ENCODE assay signal across 18 cellular contexts in genomic region chr12:30046376-30046775, GRCh38.
DNase-seq lines count a peak whose midpoint lies in the region; ATAC-seq, FAIRE-seq and TF ChIP-seq lines count a peak whose summit lies in the region.
"Had no signal": no experiment of that assay in that cellular context is flagged by ENCODE, and none has a peak within 500 bp of the region (broad histone marks: within the 10 kb centered on the region; RNA-seq: fewer than 3 reads in every experiment).

No MANE protein-coding gene starts in this region.

- peak overlapping the region; percentile 25 for H3K4me2 ChIP-seq in endothelial cell of umbilical vein (ENCODE audit: insufficient read depth, low read length)

- intact Hi-C loops in endothelial cell of umbilical vein (cut with micrococcal nuclease) = loop anchor here (2.0 to 5.0 kb wide), 4 partner anchors 76 to 304 kb away; partner anchors contain the start of gene TMTC1

- peak overlapping the region; percentile 71 for H3K27ac ChIP-seq in endothelial cell of umbilical vein (ENCODE audit: insufficient read depth, low read depth, low read length)
- H3K27ac ChIP-seq: C4-2B had no signal

- H3K27me3 ChIP-seq in endothelial cell of umbilical vein (ENCODE audit: control insufficient read depth in 2 of 2, insufficient read depth in 2 of 2, low read length in 2 of 2) = no peaks in the 10 kb centered on the region

- ATAC-seq in HG03469 (IDR thresholded peaks at IDR 0.05; ENCODE audit: unreplicated experiment) (no peak), GM21619 (IDR thresholded peaks at IDR 0.05; ENCODE audit: unreplicated experiment) (no peak)

- no TSS peak for BruUV-seq in endothelial cell of umbilical vein (replicated peaks; lab: Mats Ljungman, UMichigan)

- no peak overlapping the region for H3K9ac ChIP-seq in endothelial cell of umbilical vein (replicated peaks; ENCODE audit: extremely low read depth, insufficient read depth, low read length)

- H3K79me2 ChIP-seq in endothelial cell of umbilical vein (ENCODE audit: control insufficient read depth, insufficient read depth, low read length) = no peaks in the 10 kb centered on the region

- peak overlapping the region; percentile 49 for H2AFZ ChIP-seq in endothelial cell of umbilical vein (ENCODE audit: low read depth, low read length)

- FAIRE-seq in endothelial cell of umbilical vein (lab: Jason Lieb, UNC) = no peak
- FAIRE-seq: A204.1, GM12892, GM18507 had no signal

- CTCF ChIA-PET in endothelial cell of umbilical vein (lab: Charles Lee) = no interaction called here

- in situ Hi-C loops in astrocyte of the spinal cord (cut with HindIII; ENCODE audit: low sequenced_read_pairs) = no loop called here

- DNase-seq in M059J (ENCODE audit: low read depth) = peak; percentile 48
- DNase-seq in astrocyte of the spinal cord (ENCODE audit: low read depth, low spot score) = peak; percentile 28
- no peak for DNase-seq in endothelial cell of umbilical vein (ENCODE audit: low read depth, low spot score)
- DNase-seq in MV-4-11 (lab: John Stamatoyannopoulos, UW) = no peak
- DNase-seq: AML-193; Caco-2; CD4-positive, alpha-beta T cell; DMS153; DMS79; GDM1; GOT3; H9 had no signal

- no peaks in the 10 kb centered on the region for H4K20me1 ChIP-seq in endothelial cell of umbilical vein (replicated peaks; ENCODE audit: control insufficient read depth, extremely low read depth, insufficient read depth, low read length)

- dilution Hi-C loops in endothelial cell of umbilical vein (cut with MboI; ENCODE audit: extremely low pct_ligation_motif_present, low sequenced_read_pairs) = no loop called here

- H3K4me3 ChIP-seq in astrocyte of the spinal cord (ENCODE audit: low read depth, low read length) = no peak overlapping the region
- no peak overlapping the region for H3K4me3 ChIP-seq in endothelial cell of umbilical vein (replicated peaks in 1 of 3; ENCODE audit: insufficient read depth in 1 of 3, low read depth in 1 of 3, low read length in 3 of 3)

- no peak for TF ChIP-seq POLR2A in endothelial cell of umbilical vein (IDR thresholded peaks at IDR 0.05; ENCODE audit: low read depth, low read length)

- no peaks in the 10 kb centered on the region for H3K9me3 ChIP-seq in endothelial cell of umbilical vein (replicated peaks; ENCODE audit: control insufficient read depth, insufficient read depth, low read length)

- POLR2A ChIA-PET in endothelial cell of umbilical vein (lab: Charles Lee) = no interaction called here

- TF ChIP-seq CTCF in astrocyte of the spinal cord (IDR thresholded peaks at IDR 0.05; ENCODE audit: low read depth, low read length) = no peak
- no peak for TF ChIP-seq CTCF in endothelial cell of umbilical vein (IDR thresholded peaks at IDR 0.05; ENCODE audit: extremely low read depth in 1 of 2, insufficient read depth in 1 of 2, low read depth in 1 of 2, low read length in 2 of 2)

- peaks cover 35% of the 10 kb centered on the region for H3K4me1 ChIP-seq in endothelial cell of umbilical vein (ENCODE audit: control insufficient read depth, extremely low read depth, insufficient read depth, low read length)
- H3K4me1 ChIP-seq: Caco-2 had no signal

- H3K9me1 ChIP-seq in endothelial cell of umbilical vein (replicated peaks; ENCODE audit: control insufficient read depth, extremely low read depth, insufficient read depth, low read length) = no peaks in the 10 kb centered on the region

- no peaks in the 10 kb centered on the region for H3K36me3 ChIP-seq in endothelial cell of umbilical vein (ENCODE audit: control insufficient read depth in 2 of 2, extremely low read depth in 1 of 2, insufficient read depth in 2 of 2, low read length in 2 of 2)

TF ChIP-seq in endothelial cell of umbilical vein, 7 proteins besides CTCF, POLR2A, EP300 and RAD21:
- TF ChIP-seq MYC (IDR thresholded peaks at IDR 0.05; ENCODE audit: low read depth, low read length) (no peak), EZH2 (IDR thresholded peaks at IDR 0.05; ENCODE audit: borderline replicate concordance, low read depth, low read length, severe bottlenecking) (no peak), FOS (IDR thresholded peaks at IDR 0.05; ENCODE audit: borderline replicate concordance, insufficient read depth, low read length) (no peak), MAX (IDR thresholded peaks at IDR 0.05; ENCODE audit: insufficient read depth, insufficient read length) (no peak), JUN (IDR thresholded peaks at IDR 0.05; ENCODE audit: borderline replicate concordance, insufficient read depth, insufficient read length, low read depth) (no peak), POLR2AphosphoS5 (IDR thresholded peaks at IDR 0.05; ENCODE audit: insufficient read depth, low read depth, low read length) (no peak), GATA2 (IDR thresholded peaks at IDR 0.05; ENCODE audit: insufficient read depth, insufficient read length, low read depth, low read length) (no peak)

Comparison
In these comparisons a context has a peak if more than half of its experiments do, and no peak if none do; other contexts are left out.
1. DNase-seq: peak in M059J (single experiment) and astrocyte of the spinal cord (single experiment); none in endothelial cell of umbilical vein (single experiment) and MV-4-11 (single experiment).